ENCODE assay signal across 1 cellular context in the genomic region with DNA sequence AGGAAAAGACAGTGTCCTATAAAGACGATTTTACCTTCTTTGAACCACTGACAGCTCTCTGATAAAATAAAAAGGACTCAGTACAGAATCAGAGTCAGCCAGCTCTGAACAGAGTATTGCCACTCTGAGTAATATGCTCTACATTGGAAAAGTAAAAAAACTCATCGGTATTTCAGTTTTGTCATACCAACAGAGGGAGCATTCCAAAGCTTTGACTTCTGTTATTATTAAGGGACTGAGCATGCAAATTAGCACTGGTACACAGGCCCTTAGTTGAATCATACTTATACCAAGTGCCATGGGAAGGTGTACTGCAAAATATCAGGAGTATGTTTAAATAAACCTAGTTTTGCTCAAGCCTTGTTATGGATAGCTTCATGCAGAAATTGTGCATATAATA.
TF ChIP-seq lines count a peak whose summit lies in the region.

No MANE protein-coding gene starts in this region.

TF ChIP-seq in GM23338, 12 proteins besides CTCF, POLR2A, EP300 and RAD21 (continued from another document):
- TF ChIP-seq ETS1 (IDR thresholded peaks at IDR 0.05) (no peak), STAT1 (IDR thresholded peaks at IDR 0.05; ENCODE audit: unreplicated experiment) (no peak), JUNB (IDR thresholded peaks at IDR 0.05; ENCODE audit: unreplicated experiment) (no peak), NANOG (IDR thresholded peaks at IDR 0.05; ENCODE audit: borderline replicate concordance) (no peak), EZH2 (IDR thresholded peaks at IDR 0.05; ENCODE audit: low read depth, unreplicated experiment) (no peak), REST (IDR thresholded peaks at IDR 0.05; ENCODE audit: unreplicated experiment) (no peak), POLR2AphosphoS5 (IDR thresholded peaks at IDR 0.05; ENCODE audit: low read depth) (no peak), ZNF114 (CRISPR knock-in tag; IDR thresholded peaks at IDR 0.05) (no peak), CREB1 (CRISPR knock-in tag; IDR thresholded peaks at IDR 0.05; ENCODE audit: low read depth) (no peak), ZNF331 (CRISPR knock-in tag; IDR thresholded peaks at IDR 0.05; ENCODE audit: low read depth) (no peak)
- TF ChIP-seq, protein P1, sequence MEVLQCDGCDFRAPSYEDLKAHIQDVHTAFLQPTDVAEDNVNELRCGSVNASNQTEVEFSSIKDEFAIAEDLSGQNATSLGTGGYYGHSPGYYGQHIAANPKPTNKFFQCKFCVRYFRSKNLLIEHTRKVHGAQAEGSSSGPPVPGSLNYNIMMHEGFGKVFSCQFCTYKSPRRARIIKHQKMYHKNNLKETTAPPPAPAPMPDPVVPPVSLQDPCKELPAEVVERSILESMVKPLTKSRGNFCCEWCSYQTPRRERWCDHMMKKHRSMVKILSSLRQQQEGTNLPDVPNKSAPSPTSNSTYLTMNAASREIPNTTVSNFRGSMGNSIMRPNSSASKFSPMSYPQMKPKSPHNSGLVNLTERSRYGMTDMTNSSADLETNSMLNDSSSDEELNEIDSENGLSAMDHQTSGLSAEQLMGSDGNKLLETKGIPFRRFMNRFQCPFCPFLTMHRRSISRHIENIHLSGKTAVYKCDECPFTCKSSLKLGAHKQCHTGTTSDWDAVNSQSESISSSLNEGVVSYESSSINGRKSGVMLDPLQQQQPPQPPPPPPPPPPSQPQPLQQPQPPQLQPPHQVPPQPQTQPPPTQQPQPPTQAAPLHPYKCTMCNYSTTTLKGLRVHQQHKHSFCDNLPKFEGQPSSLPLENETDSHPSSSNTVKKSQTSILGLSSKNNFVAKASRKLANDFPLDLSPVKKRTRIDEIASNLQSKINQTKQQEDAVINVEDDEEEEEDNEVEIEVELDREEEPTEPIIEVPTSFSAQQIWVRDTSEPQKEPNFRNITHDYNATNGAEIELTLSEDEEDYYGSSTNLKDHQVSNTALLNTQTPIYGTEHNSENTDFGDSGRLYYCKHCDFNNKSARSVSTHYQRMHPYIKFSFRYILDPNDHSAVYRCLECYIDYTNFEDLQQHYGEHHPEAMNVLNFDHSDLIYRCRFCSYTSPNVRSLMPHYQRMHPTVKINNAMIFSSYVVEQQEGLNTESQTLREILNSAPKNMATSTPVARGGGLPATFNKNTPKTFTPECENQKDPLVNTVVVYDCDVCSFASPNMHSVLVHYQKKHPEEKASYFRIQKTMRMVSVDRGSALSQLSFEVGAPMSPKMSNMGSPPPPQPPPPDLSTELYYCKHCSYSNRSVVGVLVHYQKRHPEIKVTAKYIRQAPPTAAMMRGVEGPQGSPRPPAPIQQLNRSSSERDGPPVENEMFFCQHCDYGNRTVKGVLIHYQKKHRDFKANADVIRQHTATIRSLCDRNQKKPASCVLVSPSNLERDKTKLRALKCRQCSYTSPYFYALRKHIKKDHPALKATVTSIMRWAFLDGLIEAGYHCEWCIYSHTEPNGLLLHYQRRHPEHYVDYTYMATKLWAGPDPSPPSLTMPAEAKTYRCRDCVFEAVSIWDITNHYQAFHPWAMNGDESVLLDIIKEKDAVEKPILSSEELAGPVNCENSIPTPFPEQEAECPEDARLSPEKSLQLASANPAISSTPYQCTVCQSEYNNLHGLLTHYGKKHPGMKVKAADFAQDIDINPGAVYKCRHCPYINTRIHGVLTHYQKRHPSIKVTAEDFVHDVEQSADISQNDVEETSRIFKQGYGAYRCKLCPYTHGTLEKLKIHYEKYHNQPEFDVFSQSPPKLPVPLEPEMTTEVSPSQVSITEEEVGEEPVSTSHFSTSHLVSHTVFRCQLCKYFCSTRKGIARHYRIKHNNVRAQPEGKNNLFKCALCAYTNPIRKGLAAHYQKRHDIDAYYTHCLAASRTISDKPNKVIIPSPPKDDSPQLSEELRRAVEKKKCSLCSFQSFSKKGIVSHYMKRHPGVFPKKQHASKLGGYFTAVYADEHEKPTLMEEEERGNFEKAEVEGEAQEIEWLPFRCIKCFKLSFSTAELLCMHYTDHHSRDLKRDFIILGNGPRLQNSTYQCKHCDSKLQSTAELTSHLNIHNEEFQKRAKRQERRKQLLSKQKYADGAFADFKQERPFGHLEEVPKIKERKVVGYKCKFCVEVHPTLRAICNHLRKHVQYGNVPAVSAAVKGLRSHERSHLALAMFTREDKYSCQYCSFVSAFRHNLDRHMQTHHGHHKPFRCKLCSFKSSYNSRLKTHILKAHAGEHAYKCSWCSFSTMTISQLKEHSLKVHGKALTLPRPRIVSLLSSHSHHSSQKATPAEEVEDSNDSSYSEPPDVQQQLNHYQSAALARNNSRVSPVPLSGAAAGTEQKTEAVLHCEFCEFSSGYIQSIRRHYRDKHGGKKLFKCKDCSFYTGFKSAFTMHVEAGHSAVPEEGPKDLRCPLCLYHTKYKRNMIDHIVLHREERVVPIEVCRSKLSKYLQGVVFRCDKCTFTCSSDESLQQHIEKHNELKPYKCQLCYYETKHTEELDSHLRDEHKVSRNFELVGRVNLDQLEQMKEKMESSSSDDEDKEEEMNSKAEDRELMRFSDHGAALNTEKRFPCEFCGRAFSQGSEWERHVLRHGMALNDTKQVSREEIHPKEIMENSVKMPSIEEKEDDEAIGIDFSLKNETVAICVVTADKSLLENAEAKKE (CRISPR knock-in tag; IDR thresholded peaks at IDR 0.05), result no peak
TF ChIP-seq in GM23338: peak in this region for 0.
